Comparison of ENCODE assay signal across 8 cellular contexts in genomic region chr5:175479125-175479881, GRCh38. TPM values are rescaled to one million over a fixed set of nuclear protein-coding genes. Genes with fewer than 3 reads are reported as not detected.
DNase-seq lines count a peak whose midpoint lies in the region; ATAC-seq, FAIRE-seq and TF ChIP-seq lines count a peak whose summit lies in the region.

No MANE protein-coding gene starts in this region.

- DNase-seq in HS-5 (ENCODE audit: low read depth) (peak; percentile 4), astrocyte of the spinal cord (ENCODE audit: low read depth, low spot score) (no peak), upper lobe of right lung (no peak), GM10266 (ENCODE audit: extremely low spot score) (no peak), SW 1271 (lab: John Stamatoyannopoulos, UW) (no peak), GM12891 (ENCODE audit: insufficient read length, low spot score) (no peak)

- no peak for TF ChIP-seq RAD21 in liver (IDR thresholded peaks at IDR 0.05)

- in situ Hi-C loops in astrocyte of the spinal cord (cut with HindIII; ENCODE audit: low sequenced_read_pairs), result no loop called here

- intact Hi-C loops in upper lobe of right lung (cut with DNase I), result no loop called here

- H3K4me3 ChIP-seq in astrocyte of the spinal cord (ENCODE audit: low read depth, low read length), result peak overlapping the region; percentile 86
- H3K4me3 ChIP-seq in liver (ENCODE audit: low read depth in 1 of 3, low read length in 3 of 3), result peak overlapping the region; percentile 88 to 97 (median 91)
- peak overlapping the region; percentile 87 for H3K4me3 ChIP-seq in upper lobe of right lung

- WGBS in liver, result 31% methylated on average over 13 of the region's 13 CpGs

- no peak for TF ChIP-seq CTCF in astrocyte of the spinal cord (IDR thresholded peaks at IDR 0.05; ENCODE audit: low read depth, low read length)
- TF ChIP-seq CTCF in liver (IDR thresholded peaks at IDR 0.05; ENCODE audit: low read depth, low read length, missing input control), result no peak
- no peak for TF ChIP-seq CTCF in upper lobe of right lung (IDR thresholded peaks at IDR 0.05)
- TF ChIP-seq CTCF in GM10266 (IDR thresholded peaks at IDR 0.05; ENCODE audit: control insufficient read depth, insufficient read depth, low read depth, missing control alignments), result no peak

- no peaks in the 10 kb centered on the region for H3K27me3 ChIP-seq in liver (ENCODE audit: control insufficient read depth in 4 of 4, insufficient read depth in 4 of 4, low read length in 3 of 4)
- no peaks in the 10 kb centered on the region for H3K27me3 ChIP-seq in upper lobe of right lung

- no peak for TF ChIP-seq POLR2A in GM12891 (IDR thresholded peaks at IDR 0.05; ENCODE audit: low read depth, low read length)

- ATAC-seq in GM19395 (IDR thresholded peaks at IDR 0.05; ENCODE audit: unreplicated experiment) (peak; percentile 28), upper lobe of right lung (no peak)

- H3K9ac ChIP-seq in liver (ENCODE audit: low read depth in 1 of 2, low read length in 2 of 2), result peak overlapping the region; percentile 93 to 95

- FAIRE-seq in GM12891 (lab: Jason Lieb, UNC), result no peak

- H3K36me3 ChIP-seq in liver (ENCODE audit: control insufficient read depth in 4 of 4, insufficient read depth in 3 of 4, low read depth in 1 of 4, low read length in 3 of 4) (peaks cover 0 to 5% (median 0%) of the 10 kb centered on the region in 4 donors), upper lobe of right lung (no peaks in the 10 kb centered on the region)

- peak overlapping the region; percentile 93 to 94 for H3K27ac ChIP-seq in liver (ENCODE audit: low read depth in 1 of 2, low read length in 2 of 2)
- H3K27ac ChIP-seq in upper lobe of right lung, result peak overlapping the region; percentile 71

- H3K4me1 ChIP-seq in liver (ENCODE audit: control insufficient read depth in 4 of 4, insufficient read depth in 4 of 4, low read length in 3 of 4) (peaks cover 26 to 62% (median 47%) of the 10 kb centered on the region in 4 donors), upper lobe of right lung (peaks cover 8% of the 10 kb centered on the region)

- H3K9me3 ChIP-seq in liver (ENCODE audit: control insufficient read depth in 4 of 4, low read length in 3 of 4) (no peaks in the 10 kb centered on the region), upper lobe of right lung (no peaks in the 10 kb centered on the region)

TF ChIP-seq in liver, 16 proteins besides CTCF, POLR2A, EP300 and RAD21 (continues in another document):
- TF ChIP-seq EGR1 (IDR thresholded peaks at IDR 0.05; ENCODE audit: low read depth in 2 of 2) (no peak), HNF4A (conservative IDR thresholded peaks at IDR 0.05) (peak; percentile 67 to 72), HNF4G (IDR thresholded peaks at IDR 0.05) (no peak), NR2F2 (IDR thresholded peaks at IDR 0.05) (no peak), ATF3 (IDR thresholded peaks at IDR 0.05) (no peak), SP1 (IDR thresholded peaks at IDR 0.05) (no peak), JUND (IDR thresholded peaks at IDR 0.05) (no peak), FOXA1 (IDR thresholded peaks at IDR 0.05) (no peak), REST (IDR thresholded peaks at IDR 0.05) (no peak), FOXA2 (IDR thresholded peaks at IDR 0.05) (no peak)

TF ChIP-seq in GM12891, 5 proteins besides CTCF, POLR2A, EP300 and RAD21:
- TF ChIP-seq PAX5 (IDR thresholded peaks at IDR 0.05; ENCODE audit: insufficient read depth, low read length, severe bottlenecking) (no peak), POU2F2 (IDR thresholded peaks at IDR 0.05; ENCODE audit: low read depth, low read length) (no peak), SPI1 (IDR thresholded peaks at IDR 0.05; ENCODE audit: low read depth, low read length) (no peak), POLR2AphosphoS5 (IDR thresholded peaks at IDR 0.05; ENCODE audit: low read depth, low read length) (no peak), TAF1 (IDR thresholded peaks at IDR 0.05; ENCODE audit: low read depth, low read length) (no peak)

RNA-seq across cellular contexts. Expression of gene SFXN1, which starts 0.9 kb away (rescaled TPM):
- total RNA-seq in liver (100 to 1,000 TPM in 1 of 2 donors, 10 to 100 TPM in 1; 47.3 to 241 TPM), upper lobe of right lung (19.9 TPM)
- polyA plus RNA-seq in liver, result 10 to 100 TPM; 51.0 to 56.4 TPM
- 72.0 TPM for polyA plus RNA-seq in GM12891 (2012; ENCODE audit: low read depth, missing spikeins)

RNA-seq across cellular contexts. Expression of gene DRD1, which starts 35.3 kb away (rescaled TPM):
- under 1 TPM in 1 of 2 donors, not detected in 1; 0.17 TPM for total RNA-seq in liver
- polyA plus RNA-seq in liver, result under 1 TPM in 1 of 2 donors, not detected in 1; 0.05 TPM
- 0.58 TPM for total RNA-seq in upper lobe of right lung
- not detected for polyA plus RNA-seq in GM12891 (2012; ENCODE audit: low read depth, missing spikeins)
